In the genomic region with DNA sequence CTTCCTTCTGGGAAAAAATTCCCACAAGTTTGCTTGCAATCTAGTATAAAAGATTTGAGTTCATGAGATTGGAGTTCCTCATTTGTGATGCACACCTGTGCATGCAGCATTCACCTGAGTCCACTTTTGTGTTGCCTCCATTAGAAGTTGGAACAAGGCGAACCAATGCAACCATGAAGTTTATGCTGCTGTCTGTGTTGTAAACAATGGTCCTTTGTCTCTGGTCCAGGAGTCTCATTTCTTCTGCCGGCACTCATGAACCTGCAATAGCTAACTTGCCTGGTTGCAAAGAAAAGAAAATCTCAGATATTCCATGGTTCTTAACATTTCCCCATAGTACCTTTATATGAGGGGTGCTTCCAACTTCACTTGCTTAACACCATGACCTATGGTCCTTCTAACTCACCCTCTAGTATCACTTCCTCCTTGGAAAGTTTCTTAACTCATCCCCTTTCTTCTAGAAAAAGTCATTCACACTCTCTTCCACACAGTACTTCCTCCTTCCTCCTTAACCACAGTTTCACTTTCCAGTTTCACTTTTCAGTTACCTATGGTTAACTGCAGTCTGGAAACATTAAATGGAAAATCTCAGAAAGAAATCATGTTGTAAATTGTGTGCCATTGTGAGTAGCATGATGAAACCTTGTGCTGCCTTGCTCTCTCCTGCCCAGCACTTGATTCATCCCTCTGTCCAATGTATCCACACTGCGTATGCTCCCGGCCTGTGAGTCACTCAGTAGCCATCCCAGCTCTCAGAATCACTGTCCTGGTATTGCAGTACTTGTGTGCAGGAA, we compare ENCODE assay signal across 8 cellular contexts.
DNase-seq lines count a peak whose midpoint lies in the region; ATAC-seq and TF ChIP-seq lines count a peak whose summit lies in the region.

No MANE protein-coding gene starts in this region.

- H4K20me1 ChIP-seq in Karpas-422 (ENCODE audit: insufficient read depth, low read depth, low read length) = no peaks in the 10 kb centered on the region

- DNase-seq in H4 (ENCODE audit: low spot score) (peak; percentile 40), Karpas-422 (peak; percentile 73), astrocyte of the spinal cord (ENCODE audit: low read depth, low spot score) (peak; percentile 90), midbrain (lab: John Stamatoyannopoulos, UW) (peak; percentile 5), NCI-H1105 (lab: John Stamatoyannopoulos, UW) (no peak), DMS153 treated with DMSO at 0.1 percent for 48 hours (lab: John Stamatoyannopoulos, UW; ENCODE audit: unreplicated experiment) (no peak)
- DNase-seq in effector CD4-positive, alpha-beta T cell = no peak

- in situ Hi-C loops in astrocyte of the spinal cord (cut with HindIII; ENCODE audit: low sequenced_read_pairs) = no loop called here

- no peak overlapping the region for H3K9ac ChIP-seq in Karpas-422 (ENCODE audit: low read length)

- no peak for TF ChIP-seq CTCF in astrocyte of the spinal cord (IDR thresholded peaks at IDR 0.05; ENCODE audit: low read depth, low read length)

- H3K36me3 ChIP-seq in Karpas-422 (ENCODE audit: insufficient read depth, low read length) = no peaks in the 10 kb centered on the region

- H3K9me2 ChIP-seq in Karpas-422 (replicated peaks; ENCODE audit: insufficient read depth, low read length) = no peaks in the 10 kb centered on the region

- H3K4me1 ChIP-seq in Karpas-422 (ENCODE audit: low read length) = peaks cover 26% of the 10 kb centered on the region

- no peaks in the 10 kb centered on the region for H3K79me2 ChIP-seq in Karpas-422 (ENCODE audit: low read length)

- no peak overlapping the region for H2AFZ ChIP-seq in Karpas-422 (ENCODE audit: low read length)

- no peaks in the 10 kb centered on the region for H3K9me3 ChIP-seq in Karpas-422 (ENCODE audit: low read length)

- H3K27me3 ChIP-seq in Karpas-422 (ENCODE audit: low read length) = no peaks in the 10 kb centered on the region

- H3K4me2 ChIP-seq in Karpas-422 (ENCODE audit: low read depth, low read length, poor library complexity, severe bottlenecking) = peak overlapping the region; percentile 29

- no peak overlapping the region for H3K27ac ChIP-seq in Karpas-422 (ENCODE audit: low read length)

- no peak overlapping the region; the same call in 1 of the 2 replicates for H3K4me3 ChIP-seq in Karpas-422 (ENCODE audit: low read length)
- H3K4me3 ChIP-seq in astrocyte of the spinal cord (ENCODE audit: low read depth, low read length) = no peak overlapping the region

- ATAC-seq in GM18498 (IDR thresholded peaks at IDR 0.05; ENCODE audit: unreplicated experiment) = peak; percentile 87

Comparison
In these comparisons a context has a peak if more than half of its experiments do, and no peak if none do; other contexts are left out.
1. DNase-seq: peak in H4 (single experiment), Karpas-422 (single experiment), astrocyte of the spinal cord (single experiment) and midbrain (single experiment); none in NCI-H1105 (single experiment), effector CD4-positive, alpha-beta T cell (single experiment) and DMS153 treated with DMSO at 0.1 percent for 48 hours (single experiment).